In genomic region chr20:44959082-44959895, GRCh38 we compare ENCODE assay signal across 8 cellular contexts. TPM values are rescaled to one million over a fixed set of nuclear protein-coding genes. Genes with fewer than 3 reads are reported as not detected.
DNase-seq lines count a peak whose midpoint lies in the region; ATAC-seq, FAIRE-seq and TF ChIP-seq lines count a peak whose summit lies in the region.

No MANE protein-coding gene starts in this region.

- H3K27ac ChIP-seq in VCaP = peak overlapping the region; percentile 82

- TF ChIP-seq CTCF in VCaP (conservative IDR thresholded peaks at IDR 0.05) (no peak), lower leg skin (IDR thresholded peaks at IDR 0.05) (no peak)

- H3K4me3 ChIP-seq in lower leg skin (ENCODE audit: low read depth, poor library complexity, severe bottlenecking) = peak overlapping the region; percentile 38

- ATAC-seq in HG03378 (IDR thresholded peaks at IDR 0.05; ENCODE audit: unreplicated experiment) = no peak
- ATAC-seq in GM21367 (IDR thresholded peaks at IDR 0.05; ENCODE audit: unreplicated experiment) = no peak

- DNase-seq in GM18507 (ENCODE audit: extremely low spot score, insufficient read length, low read depth) (no peak), HT-29 (ENCODE audit: low spot score) (peak; percentile 70), cerebellar cortex (ENCODE audit: low spot score) (peak; percentile 32), lower leg skin (ENCODE audit: low spot score in 2 of 2) (no peak)
- DNase-seq in stimulated activated CD4-positive, alpha-beta T cell treated with anti-CD3 and anti-CD28 coated beads, TNF-alpha, amount 100 ng/mL, for 48 hours (ENCODE audit: low read depth in 3 of 3) = peak; percentile 62 to 67 (median 67)

- WGBS in lower leg skin, 2 donors = 10% methylated on average over 15 of the region's 15 CpGs

- FAIRE-seq in GM18507 (lab: Jason Lieb, UNC) = peak; percentile 53

- TF ChIP-seq POLR2A in lower leg skin (IDR thresholded peaks at IDR 0.05) = no peak

- intact Hi-C loops in lower leg skin (cut with DNase I; ENCODE audit: low total_unique reads) = no loop called here

RNA-seq across cellular contexts. Expression of gene TOMM34, which starts 0.9 kb away (rescaled TPM):
- total RNA-seq in HT-29 (2014; rRNA removed; shearing (Covaris generic)) = 80.5 and 85.2 TPM in 2 replicates
- 10 to 100 TPM in 3 of 4 donors, 1 to 10 TPM in 1; 9.8 to 19.5 (median 12.4) TPM for total RNA-seq in lower leg skin

RNA-seq across cellular contexts. Expression of gene STK4, which starts 7.0 kb away (rescaled TPM):
- total RNA-seq in HT-29 (2014; rRNA removed; shearing (Covaris generic)) = 23.1 and 27.1 TPM in 2 replicates
- total RNA-seq in lower leg skin = 10 to 100 TPM; 27.0 to 37.4 (median 28.2) TPM

RNA-seq across cellular contexts. Expression of gene PABPC1L, which starts 49.4 kb away (rescaled TPM):
- total RNA-seq in HT-29 (2014; rRNA removed; shearing (Covaris generic)) = 53.4 and 54.6 TPM in 2 replicates
- 10 to 100 TPM in 2 of 4 donors, 1 to 10 TPM in 2; 7.0 to 30.2 (median 9.6) TPM for total RNA-seq in lower leg skin

Comparison
In these comparisons a context has a peak if more than half of its experiments do, and no peak if none do; other contexts are left out.
1. DNase-seq: peak in HT-29 (single experiment), cerebellar cortex (single experiment) and stimulated activated CD4-positive, alpha-beta T cell treated with anti-CD3 and anti-CD28 coated beads, TNF-alpha, amount 100 ng/mL, for 48 hours (3 of 3); none in GM18507 (single experiment) and lower leg skin (0 of 2).